Comparison of ENCODE assay signal across 8 cellular contexts in genomic region chr5:42912184-42912766, GRCh38.
DNase-seq lines count a peak whose midpoint lies in the region; ATAC-seq and TF ChIP-seq lines count a peak whose summit lies in the region.

No MANE protein-coding gene starts in this region.

- H3K4me3 ChIP-seq in heart right ventricle, result no peak overlapping the region

- H3K9me3 ChIP-seq in heart right ventricle, result no peaks in the 10 kb centered on the region

- peak in 8 of 9 donors; percentile 5 to 62 (median 52) for TF ChIP-seq CTCF in heart right ventricle (IDR thresholded peaks at IDR 0.05)

- H3K27me3 ChIP-seq in heart right ventricle, result peaks cover 0 to 5% (median 4%) of the 10 kb centered on the region in 7 donors

- DNase-seq in heart right ventricle (no peak), left cardiac atrium (no peak), NCI-H2107 treated with DMSO at 0.1 percent for 48 hours (lab: John Stamatoyannopoulos, UW; ENCODE audit: unreplicated experiment) (peak; percentile 37), foreskin melanocyte (peak; percentile 41)
- DNase-seq in activated CD4-positive, alpha-beta T cell treated with anti-CD3 and anti-CD28 coated beads, Interleukin-2, amount 50 U/mL, for 48 hours, result peak; percentile 26 to 40
- peak; percentile 40 for DNase-seq in stimulated activated CD8-positive, alpha-beta memory T cell treated with anti-CD3 and anti-CD28 coated beads, Interleukin-4, amount 100 ng/mL, for 48 hours

- no peak overlapping the region for H3K27ac ChIP-seq in heart right ventricle

- ATAC-seq in heart right ventricle (no peak), left cardiac atrium (no peak), HG03521 (IDR thresholded peaks at IDR 0.05; ENCODE audit: unreplicated experiment) (no peak), HG03439 (IDR thresholded peaks at IDR 0.05; ENCODE audit: unreplicated experiment) (no peak)

- intact Hi-C loops in heart right ventricle (cut with DNase I), result loop anchor here in 8 of 10 donors (2.0 to 10.0 kb wide), 8 partner anchors 35 to 473 kb away; partner anchors contain the start of gene ANXA2R (in 6 of the 8)
- intact Hi-C loops in left cardiac atrium (cut with DNase I), result no loop called here

- no peaks in the 10 kb centered on the region for H3K36me3 ChIP-seq in heart right ventricle

- H3K4me1 ChIP-seq in heart right ventricle, result peaks cover 0 to 13% (median 4%) of the 10 kb centered on the region in 9 donors

- WGBS in heart right ventricle, 2 donors, result 55 to 56% methylated on average over 8 of the region's 8 CpGs

Comparison
In these comparisons a context has a peak if more than half of its experiments do, and no peak if none do; other contexts are left out.
1. intact Hi-C loops: an anchor here in heart right ventricle (2.0 to 10.0 kb wide); none called in left cardiac atrium.
2. DNase-seq: peak in NCI-H2107 treated with DMSO at 0.1 percent for 48 hours (single experiment), activated CD4-positive, alpha-beta T cell treated with anti-CD3 and anti-CD28 coated beads, Interleukin-2, amount 50 U/mL, for 48 hours (2 of 2), foreskin melanocyte (single experiment) and stimulated activated CD8-positive, alpha-beta memory T cell treated with anti-CD3 and anti-CD28 coated beads, Interleukin-4, amount 100 ng/mL, for 48 hours (single experiment); none in heart right ventricle (0 of 2) and left cardiac atrium (single experiment).